In genomic region chr11:1083621-1084551, GRCh38 we compare ENCODE assay signal across 32 cellular contexts. TPM values are rescaled to one million over a fixed set of nuclear protein-coding genes. Genes with fewer than 3 reads are reported as not detected.
DNase-seq lines count a peak whose midpoint lies in the region; ATAC-seq and TF ChIP-seq lines count a peak whose summit lies in the region.
"Had no signal": no experiment of that assay in that cellular context is flagged by ENCODE, and none has a peak within 500 bp of the region (broad histone marks: within the 10 kb centered on the region; RNA-seq: fewer than 3 reads in every experiment).

No MANE protein-coding gene starts in this region.

- H3K4me1 Mint-ChIP-seq in activated CD4-positive, alpha-beta memory T cell treated with anti-CD3 and anti-CD28 coated beads for 36 hours (ENCODE audit: low read depth) = no peaks in the 10 kb centered on the region
- H3K4me1 Mint-ChIP-seq: activated B cell treated with CpG ODN at 0.5 μM for 24 hours; activated CD4-positive, alpha-beta memory T cell treated with anti-CD3 and anti-CD28 coated beads, Interleukin-2, amount 10 ng/mL, durations not matched to agents 7 days and 5 days; neural crest cell had no signal

- peaks cover 46% of the 10 kb centered on the region for H3K27me3 ChIP-seq in gastroesophageal sphincter

- ATAC-seq in left ventricle myocardium superior (no peak), sciatic nerve (no peak), gastroesophageal sphincter (no peak)

- H3K27me3 Mint-ChIP-seq in activated CD4-positive, alpha-beta memory T cell treated with anti-CD3 and anti-CD28 coated beads for 36 hours = no peaks in the 10 kb centered on the region
- H3K27me3 Mint-ChIP-seq: activated B cell treated with CpG ODN at 0.5 μM for 24 hours; activated CD4-positive, alpha-beta memory T cell treated with anti-CD3 and anti-CD28 coated beads, Interleukin-2, amount 10 ng/mL, durations not matched to agents 7 days and 5 days; stimulated activated naive CD8-positive, alpha-beta T cell treated with anti-CD3 and anti-CD28 coated beads, Interleukin-15, Interleukin-2, amounts not matched to agents 100 ng/mL and 50 ng/mL, for 24 hours had no signal

- intact Hi-C loops in left ventricle myocardium superior (cut with micrococcal nuclease) = no loop called here
- intact Hi-C loops in sciatic nerve (cut with DNase I) = no loop called here
- intact Hi-C loops in activated CD4-positive, alpha-beta memory T cell treated with anti-CD3 and anti-CD28 coated beads for 36 hours (cut with micrococcal nuclease) = no loop called here

- WGBS in gastroesophageal sphincter (ENCODE audit: low coverage in 1 of 2), 2 donors = 57 to 71% methylated on average over 4 to 5 of the region's 34 CpGs

- no peak overlapping the region for H3K4me3 ChIP-seq in LNCaP clone FGC (ENCODE audit: low read depth, low read length)
- no peak overlapping the region for H3K4me3 ChIP-seq in gastroesophageal sphincter
- H3K4me3 ChIP-seq: dorsolateral prefrontal cortex, smooth muscle cell, tibial artery had no signal

- H3K4me1 ChIP-seq in gastroesophageal sphincter = no peaks in the 10 kb centered on the region
- H3K4me1 ChIP-seq: BE2C, Caco-2, tibial artery had no signal

- DNase-seq in activated CD4-positive, CD25-positive, alpha-beta regulatory T cell treated with anti-CD3 and anti-CD28 coated beads, Interleukin-2, amount 50 U/mL, for 72 hours = peak; percentile 26
- no peak for DNase-seq in activated CD4-positive, CD25-positive, alpha-beta regulatory T cell (lab: John Stamatoyannopoulos, UW)
- peak; percentile 7 for DNase-seq in LNCaP clone FGC (ENCODE audit: low read depth)
- peak; percentile 22 for DNase-seq in left ventricle myocardium superior
- peak; percentile 53 for DNase-seq in sciatic nerve (ENCODE audit: low spot score)
- no peak for DNase-seq in activated CD4-positive, alpha-beta memory T cell treated with anti-CD3 and anti-CD28 coated beads for 36 hours
- no peak for DNase-seq in stimulated activated CD4-positive, alpha-beta T cell treated with anti-CD3 and anti-CD28 coated beads, Interleukin-15, amount 100 ng/mL, for 24 hours
- DNase-seq: activated B cell treated with CpG ODN at 0.5 μM for 24 hours; activated CD4-positive, alpha-beta memory T cell treated with anti-CD3 and anti-CD28 coated beads, Interleukin-2, amount 10 ng/mL, durations not matched to agents 7 days and 5 days; activated naive CD4-positive, alpha-beta T cell; activated T-cell treated with anti-CD3 and anti-CD28 coated beads, Interleukin-2, amount 50 U/mL, for 1 hour; BE2C; caudate nucleus; EL; NCI-H2107; NCI-H510A; SK-N-SH; stimulated activated CD4-positive, alpha-beta T cell treated with anti-CD3 and anti-CD28 coated beads, Interleukin-4, amount 100 ng/mL, for 1 hour had no signal

- TF ChIP-seq EP300 in gastroesophageal sphincter (IDR thresholded peaks at IDR 0.05) = no peak

- no peaks in the 10 kb centered on the region for H3K9me3 Mint-ChIP-seq in activated CD4-positive, alpha-beta memory T cell treated with anti-CD3 and anti-CD28 coated beads for 36 hours
- H3K9me3 Mint-ChIP-seq: activated B cell treated with CpG ODN at 0.5 μM for 24 hours; activated CD4-positive, alpha-beta memory T cell treated with anti-CD3 and anti-CD28 coated beads, Interleukin-2, amount 10 ng/mL, durations not matched to agents 7 days and 5 days; neural crest cell; stimulated activated naive CD8-positive, alpha-beta T cell treated with anti-CD3 and anti-CD28 coated beads, Interleukin-15, Interleukin-2, amounts not matched to agents 100 ng/mL and 50 ng/mL, for 24 hours; T-helper 2 cell treated with Interferon-gamma antibody and Interleukin-4, amounts not matched to agents 5 μg/mL and 100 μg/mL, for 36 hours had no signal

- no peak overlapping the region for H3K4me3 Mint-ChIP-seq in activated CD4-positive, alpha-beta memory T cell treated with anti-CD3 and anti-CD28 coated beads for 36 hours
- H3K4me3 Mint-ChIP-seq: activated B cell treated with CpG ODN at 0.5 μM for 24 hours; activated CD4-positive, alpha-beta memory T cell treated with anti-CD3 and anti-CD28 coated beads, Interleukin-2, amount 10 ng/mL, durations not matched to agents 7 days and 5 days; neural crest cell; stimulated activated naive CD8-positive, alpha-beta T cell treated with anti-CD3 and anti-CD28 coated beads, Interleukin-15, Interleukin-2, amounts not matched to agents 100 ng/mL and 50 ng/mL, for 24 hours; T-helper 2 cell treated with Interferon-gamma antibody and Interleukin-4, amounts not matched to agents 5 μg/mL and 100 μg/mL, for 36 hours had no signal

- H3K27ac Mint-ChIP-seq in activated CD4-positive, alpha-beta memory T cell treated with anti-CD3 and anti-CD28 coated beads for 36 hours = no peak overlapping the region
- H3K27ac Mint-ChIP-seq: activated B cell treated with CpG ODN at 0.5 μM for 24 hours; activated CD4-positive, alpha-beta memory T cell treated with anti-CD3 and anti-CD28 coated beads, Interleukin-2, amount 10 ng/mL, durations not matched to agents 7 days and 5 days; stimulated activated naive CD8-positive, alpha-beta T cell treated with anti-CD3 and anti-CD28 coated beads, Interleukin-15, Interleukin-2, amounts not matched to agents 100 ng/mL and 50 ng/mL, for 24 hours; T-helper 2 cell treated with Interferon-gamma antibody and Interleukin-4, amounts not matched to agents 5 μg/mL and 100 μg/mL, for 36 hours had no signal

- no peaks in the 10 kb centered on the region for H3K36me3 ChIP-seq in gastroesophageal sphincter
- H3K36me3 ChIP-seq: BE2C, tibial artery had no signal

- no peak overlapping the region for H3K27ac ChIP-seq in gastroesophageal sphincter
- H3K27ac ChIP-seq: dorsolateral prefrontal cortex, HL-60, tibial artery had no signal

- TF ChIP-seq CTCF in LNCaP clone FGC (IDR thresholded peaks at IDR 0.05; ENCODE audit: control insufficient read depth, extremely low read depth, insufficient read depth) (no peak), gastroesophageal sphincter (IDR thresholded peaks at IDR 0.05) (no peak)

- H3K36me3 Mint-ChIP-seq in activated CD4-positive, alpha-beta memory T cell treated with anti-CD3 and anti-CD28 coated beads for 36 hours = no peaks in the 10 kb centered on the region

- no peaks in the 10 kb centered on the region for H3K9me3 ChIP-seq in gastroesophageal sphincter
- H3K9me3 ChIP-seq: BE2C, Caco-2, SK-N-SH, tibial artery had no signal

- TF ChIP-seq POLR2A in gastroesophageal sphincter (IDR thresholded peaks at IDR 0.05) = no peak

- POLR2A ChIA-PET in activated CD4-positive, alpha-beta memory T cell treated with anti-CD3 and anti-CD28 coated beads for 36 hours (lab: Charles Lee) = no interaction called here

- CTCF ChIA-PET in activated CD4-positive, alpha-beta memory T cell treated with anti-CD3 and anti-CD28 coated beads for 36 hours (lab: Charles Lee) = no interaction called here

RNA-seq across cellular contexts. Expression of gene MUC2, which starts 9.2 kb away (rescaled TPM):
- total RNA-seq in left ventricle myocardium superior (not detected), sciatic nerve (not detected), gastroesophageal sphincter (under 1 TPM in 1 of 4 donors, not detected in 3; 0.08 TPM)
- not detected for total RNA-seq in activated CD4-positive, alpha-beta memory T cell treated with anti-CD3 and anti-CD28 coated beads for 36 hours
- total RNA-seq: activated B cell treated with CpG ODN at 0.5 μM for 24 hours; activated CD4-positive, alpha-beta memory T cell treated with anti-CD3 and anti-CD28 coated beads, Interleukin-2, amount 10 ng/mL, durations not matched to agents 7 days and 5 days; endothelial cell of umbilical vein; M059J; mononuclear cell; neural crest cell; pulmonary artery endothelial cell; RPMI7951; smooth muscle cell had no signal

RNA-seq across cellular contexts. Expression of gene MUC6, which starts 47.4 kb away (rescaled TPM):
- total RNA-seq in left ventricle myocardium superior (not detected), sciatic nerve (not detected), gastroesophageal sphincter (under 1 TPM in 1 of 4 donors, not detected in 3; 0.77 TPM)
- not detected for total RNA-seq in activated CD4-positive, alpha-beta memory T cell treated with anti-CD3 and anti-CD28 coated beads for 36 hours
- total RNA-seq: activated B cell treated with CpG ODN at 0.5 μM for 24 hours; activated CD4-positive, alpha-beta memory T cell treated with anti-CD3 and anti-CD28 coated beads, Interleukin-2, amount 10 ng/mL, durations not matched to agents 7 days and 5 days; Caco-2; dorsolateral prefrontal cortex; endothelial cell of umbilical vein; M059J; neural crest cell; pulmonary artery endothelial cell; smooth muscle cell had no signal

Comparison
In these comparisons a context has a peak if more than half of its experiments do, and no peak if none do; other contexts are left out.
1. DNase-seq: peak in activated CD4-positive, CD25-positive, alpha-beta regulatory T cell treated with anti-CD3 and anti-CD28 coated beads, Interleukin-2, amount 50 U/mL, for 72 hours (single experiment), LNCaP clone FGC (single experiment), left ventricle myocardium superior (single experiment) and sciatic nerve (single experiment); none in activated CD4-positive, CD25-positive, alpha-beta regulatory T cell (0 of 4), activated CD4-positive, alpha-beta memory T cell treated with anti-CD3 and anti-CD28 coated beads for 36 hours (single experiment) and stimulated activated CD4-positive, alpha-beta T cell treated with anti-CD3 and anti-CD28 coated beads, Interleukin-15, amount 100 ng/mL, for 24 hours (single experiment).